15 cellular contexts compared by ENCODE assay signal in genomic region chr4:20520901-20521300, GRCh38.
DNase-seq lines count a peak whose midpoint lies in the region; ATAC-seq lines count a peak whose summit lies in the region.
"Had no signal": no experiment of that assay in that cellular context is flagged by ENCODE, and none has a peak within 500 bp of the region (broad histone marks: within the 10 kb centered on the region; RNA-seq: fewer than 3 reads in every experiment).

No MANE protein-coding gene starts in this region.

- H3K36me3 ChIP-seq in adipocyte (ENCODE audit: control insufficient read depth, insufficient read depth, low read length, severe bottlenecking): peaks cover 9% of the 10 kb centered on the region
- peaks cover 6% of the 10 kb centered on the region for H3K36me3 ChIP-seq in skeletal muscle satellite cell (ENCODE audit: insufficient read depth, low read length)

- ATAC-seq in HG02852 (IDR thresholded peaks at IDR 0.05; ENCODE audit: unreplicated experiment) (no peak), GM21390 (IDR thresholded peaks at IDR 0.05; ENCODE audit: unreplicated experiment) (no peak)
- ATAC-seq: natural killer cell treated with Interleukin-12 subunit alpha and Interleukin-12 subunit beta and Interleukin-15 and Interleukin-18, amount 100 ng/mL, for 72 hours had no signal

- peak overlapping the region; percentile 14 for H3K4me2 ChIP-seq in skeletal muscle satellite cell (ENCODE audit: low read length)
- H3K4me2 ChIP-seq: KMS-11 had no signal

- H3K9ac ChIP-seq in adipocyte (ENCODE audit: low read length) (no peak overlapping the region), skeletal muscle satellite cell (ENCODE audit: low read depth, low read length) (no peak overlapping the region)
- H3K9ac ChIP-seq: KMS-11 had no signal

- H3K4me3 ChIP-seq in adipocyte (ENCODE audit: low read length) (no peak overlapping the region), skeletal muscle satellite cell (ENCODE audit: low read length) (no peak overlapping the region)
- H3K4me3 ChIP-seq: sigmoid colon, SK-N-MC had no signal

- H3K4me1 ChIP-seq in adipocyte (ENCODE audit: control insufficient read depth, insufficient read depth, low read length) (peaks cover 7% of the 10 kb centered on the region), skeletal muscle satellite cell (ENCODE audit: control insufficient read depth, insufficient read depth, low read length) (peaks cover 13% of the 10 kb centered on the region)
- H3K4me1 ChIP-seq: sigmoid colon had no signal

- DNase-seq in HPDE6-E6E7 (ENCODE audit: extremely low spot score) (peak; percentile 61), adipocyte (ENCODE audit: low read depth) (peak; percentile 74), fibroblast of the conjunctiva (ENCODE audit: low read depth) (peak; percentile 13), posterior vena cava (ENCODE audit: low spot score) (no peak)
- DNase-seq: cortex of kidney, head of caudate nucleus, NCI-H2081 treated with DMSO at 0.1 percent for 48 hours, sigmoid colon, substantia nigra had no signal

- H3K9me3 ChIP-seq in adipocyte (ENCODE audit: control insufficient read depth, low read length) (no peaks in the 10 kb centered on the region), skeletal muscle satellite cell (replicated peaks; ENCODE audit: low read length) (no peaks in the 10 kb centered on the region)
- H3K9me3 ChIP-seq: sigmoid colon had no signal

- H3K27me3 ChIP-seq in adipocyte (replicated peaks; ENCODE audit: control insufficient read depth, insufficient read depth, low read length): no peaks in the 10 kb centered on the region
- no peaks in the 10 kb centered on the region for H3K27me3 ChIP-seq in skeletal muscle satellite cell (ENCODE audit: control insufficient read depth, insufficient read depth, low read length)
- H3K27me3 ChIP-seq: sigmoid colon had no signal

- intact Hi-C loops in posterior vena cava (cut with DNase I): no loop called here
